In genomic region chr6:132174919-132175318, GRCh38 we compare ENCODE assay signal across 36 cellular contexts.
"Had no signal": no experiment of that assay in that cellular context is flagged by ENCODE, and none has a peak within 500 bp of the region (broad histone marks: within the 10 kb centered on the region; RNA-seq: fewer than 3 reads in every experiment).

No MANE protein-coding gene starts in this region.

- DNase-seq: activated CD4-positive, alpha-beta memory T cell treated with anti-CD3 and anti-CD28 coated beads for 36 hours; activated CD4-positive, alpha-beta T cell treated with anti-CD3 and anti-CD28 coated beads for 1 hour; activated CD4-positive, alpha-beta T cell treated with anti-CD3 and anti-CD28 coated beads for 36 hours; activated CD4-positive, alpha-beta T cell treated with anti-CD3 and anti-CD28 coated beads, Interleukin-2, amount 10 ng/mL, durations not matched to agents 24 days and 14 days; activated CD4-positive, alpha-beta T cell treated with anti-CD3 and anti-CD28 coated beads, Interleukin-2, amount 50 U/mL, for 1 hour; activated CD4-positive, alpha-beta T cell treated with anti-CD3 and anti-CD28 coated beads, Interleukin-2, amount 50 U/mL, for 4 hours; activated CD4-positive, CD25-positive, alpha-beta regulatory T cell; activated CD8-positive, alpha-beta memory T cell treated with anti-CD3 and anti-CD28 coated beads, Interleukin-2, amount 50 U/mL, for 4 hours; activated CD8-positive, alpha-beta T cell treated with anti-CD3 and anti-CD28 coated beads for 36 hours; activated effector memory CD4-positive, alpha-beta T cell treated with anti-CD3 and anti-CD28 coated beads, Interleukin-2, amount 50 U/mL, for 16 hours; activated gamma-delta T cell treated with Interleukin-2 at 50 U/mL for 16 hours; activated naive CD4-positive, alpha-beta T cell; activated naive CD4-positive, alpha-beta T cell treated with anti-CD3 and anti-CD28 coated beads for 36 hours; activated naive CD4-positive, alpha-beta T cell treated with anti-CD3 and anti-CD28 coated beads, Interleukin-2, amount 50 U/mL, for 16 hours; activated naive CD8-positive, alpha-beta T cell treated with anti-CD3 and anti-CD28 coated beads for 36 hours; activated T-cell treated with anti-CD3 and anti-CD28 coated beads for 4 hours; activated T-cell treated with anti-CD3 and anti-CD28 coated beads, Interleukin-2, amount 50 U/mL, for 1 hour; activated T-cell treated with anti-CD3 and anti-CD28 coated beads, Interleukin-2, amount 50 U/mL, for 4 hours; activated T-cell treated with anti-CD3 and anti-CD28 coated beads, Interleukin-2, amount 50 U/mL, for 72 hours; adrenal gland; amniotic stem cell; aorta; body of pancreas; brain microvascular endothelial cell; central memory CD4-positive, alpha-beta T cell; T-helper 1 cell; T-helper 2 cell; T-helper 9 cell; WERI-Rb-1 had no signal

- FAIRE-seq: astrocyte, TTC549 had no signal

- H3K4me3 ChIP-seq: adrenal gland, body of pancreas, breast epithelium had no signal

- H3K27ac ChIP-seq: adrenal gland, body of pancreas, brain microvascular endothelial cell, breast epithelium, WERI-Rb-1 had no signal

- H3K27me3 ChIP-seq: adrenal gland, body of pancreas, brain microvascular endothelial cell, breast epithelium had no signal

- H3K36me3 ChIP-seq: adrenal gland, brain microvascular endothelial cell, breast epithelium, WERI-Rb-1 had no signal

- H3K4me1 ChIP-seq: adrenal gland, body of pancreas, breast epithelium had no signal

- ATAC-seq: activated CD4-positive, alpha-beta T cell treated with anti-CD3 and anti-CD28 coated beads for 36 hours; activated CD4-positive, CD25-positive, alpha-beta regulatory T cell treated with anti-CD3 and anti-CD28 coated beads, Interleukin-2, amount 50 U/mL, for 24 hours; activated CD8-positive, alpha-beta T cell treated with anti-CD3 and anti-CD28 coated beads for 36 hours; activated naive CD4-positive, alpha-beta T cell treated with anti-CD3 and anti-CD28 coated beads, Interleukin-2, amount 50 U/mL, for 72 hours; activated T-cell treated with anti-CD3 and anti-CD28 coated beads, Interleukin-2, amount 50 U/mL, for 4 hours; activated T-cell treated with anti-CD3 and anti-CD28 coated beads, Interleukin-2, amount 50 U/mL, for 72 hours; activated T-helper 17 cell treated with anti-CD3 and anti-CD28 coated beads, Interleukin-2, amount 50 U/mL, for 72 hours; body of pancreas; WTC11 had no signal
